17 cellular contexts compared by ENCODE assay signal in genomic region chr14:89542768-89543419, GRCh38.
DNase-seq lines count a peak whose midpoint lies in the region; ATAC-seq lines count a peak whose summit lies in the region.
"Had no signal": no experiment of that assay in that cellular context is flagged by ENCODE, and none has a peak within 500 bp of the region (broad histone marks: within the 10 kb centered on the region; RNA-seq: fewer than 3 reads in every experiment).

No MANE protein-coding gene starts in this region.

- peaks cover 0 to 16% (median 4%) of the 10 kb centered on the region in 3 donors for H3K36me3 Mint-ChIP-seq in CD8-positive, alpha-beta memory T cell

- peaks cover 47 to 70% (median 61%) of the 10 kb centered on the region in 3 donors for H3K4me1 Mint-ChIP-seq in CD8-positive, alpha-beta memory T cell

- H3K9me3 Mint-ChIP-seq in CD8-positive, alpha-beta memory T cell, result no peaks in the 10 kb centered on the region

- H3K4me3 Mint-ChIP-seq in CD8-positive, alpha-beta memory T cell, result no peak overlapping the region

- no peak for ATAC-seq in GM18498 (IDR thresholded peaks at IDR 0.05; ENCODE audit: unreplicated experiment)

- H3K4me1 ChIP-seq in CD8-positive, alpha-beta memory T cell (ENCODE audit: insufficient read depth, low read length), result peaks cover 28% of the 10 kb centered on the region
- H3K4me1 ChIP-seq in neuron (ENCODE audit: insufficient read depth, low read length), result peaks cover 16% of the 10 kb centered on the region

- no peak overlapping the region for H3K27ac ChIP-seq in CD8-positive, alpha-beta memory T cell (ENCODE audit: low read depth, low read length)
- H3K27ac ChIP-seq: ascending aorta, neutrophil had no signal

- POLR2A ChIA-PET in CD8-positive, alpha-beta memory T cell (lab: Charles Lee), result no interaction called here

- no peak for DNase-seq in CD8-positive, alpha-beta memory T cell
- DNase-seq in NCI-H2227 treated with DMSO at 0.1 percent for 48 hours (lab: John Stamatoyannopoulos, UW), result peak; percentile 31
- DNase-seq in islet precursor cell, result peak; percentile 43
- DNase-seq in activated CD4-positive, CD25-positive, alpha-beta regulatory T cell (lab: John Stamatoyannopoulos, UW), result no peak
- DNase-seq in NAMALWA (ENCODE audit: low spot score), result no peak
- DNase-seq: gastrocnemius medialis; MG63; NCI-H2029 treated with DMSO at 0.1 percent for 48 hours; NCI-H524 treated with DMSO at 0.1 percent for 48 hours; OCI-M1; stimulated activated CD4-positive, alpha-beta T cell treated with anti-CD3 and anti-CD28 coated beads, Interleukin-1b, Interleukin-23, amount 100 ng/mL, for 48 hours; T-helper 2 cell had no signal

- no peaks in the 10 kb centered on the region for H3K27me3 Mint-ChIP-seq in CD8-positive, alpha-beta memory T cell

- CTCF ChIA-PET in CD8-positive, alpha-beta memory T cell (lab: Charles Lee), result interaction anchor here (0.5 kb wide), 1 partner anchor 296 kb away, joined by 5 read pairs; no protein-coding TSS in a partner anchor

- no peaks in the 10 kb centered on the region for H3K27me3 ChIP-seq in CD8-positive, alpha-beta memory T cell (ENCODE audit: insufficient read depth, low read length, poor library complexity, severe bottlenecking)
- no peaks in the 10 kb centered on the region for H3K27me3 ChIP-seq in neuron (ENCODE audit: insufficient read depth, low read length)
- H3K27me3 ChIP-seq: ascending aorta, gastrocnemius medialis, MG63, neutrophil had no signal

- peak overlapping the region; percentile 58 for H2AFZ ChIP-seq in neuron (ENCODE audit: low read depth, low read length)

- H3K27ac Mint-ChIP-seq in CD8-positive, alpha-beta memory T cell, result peak overlapping the region in 5 of 8 donors; percentile 7 to 88 (median 54)

- H3K36me3 ChIP-seq in CD8-positive, alpha-beta memory T cell (ENCODE audit: insufficient read depth, low read length), result peaks cover 7% of the 10 kb centered on the region
- no peaks in the 10 kb centered on the region for H3K36me3 ChIP-seq in neuron (ENCODE audit: insufficient read depth, low read length)
- H3K36me3 ChIP-seq: ascending aorta, gastrocnemius medialis, MG63, neutrophil had no signal

- H3K4me3 ChIP-seq in CD8-positive, alpha-beta memory T cell (ENCODE audit: low read length), result no peak overlapping the region
- peak overlapping the region; percentile 33 for H3K4me3 ChIP-seq in neuron (ENCODE audit: low read length)
- H3K4me3 ChIP-seq: ascending aorta, gastrocnemius medialis, lung, MG63 had no signal

- H3K9me3 ChIP-seq in CD8-positive, alpha-beta memory T cell (ENCODE audit: low read length), result no peaks in the 10 kb centered on the region
- no peaks in the 10 kb centered on the region for H3K9me3 ChIP-seq in neuron (ENCODE audit: low read length)
- H3K9me3 ChIP-seq: ascending aorta, gastrocnemius medialis, MG63, neutrophil had no signal

Comparison
In these comparisons a context has a peak if more than half of its experiments do, and no peak if none do; other contexts are left out.
1. DNase-seq: peak in NCI-H2227 treated with DMSO at 0.1 percent for 48 hours (single experiment) and islet precursor cell (single experiment); none in CD8-positive, alpha-beta memory T cell (0 of 5), activated CD4-positive, CD25-positive, alpha-beta regulatory T cell (0 of 4) and NAMALWA (single experiment).